Comparison of ENCODE assay signal across 20 cellular contexts in the genomic region with DNA sequence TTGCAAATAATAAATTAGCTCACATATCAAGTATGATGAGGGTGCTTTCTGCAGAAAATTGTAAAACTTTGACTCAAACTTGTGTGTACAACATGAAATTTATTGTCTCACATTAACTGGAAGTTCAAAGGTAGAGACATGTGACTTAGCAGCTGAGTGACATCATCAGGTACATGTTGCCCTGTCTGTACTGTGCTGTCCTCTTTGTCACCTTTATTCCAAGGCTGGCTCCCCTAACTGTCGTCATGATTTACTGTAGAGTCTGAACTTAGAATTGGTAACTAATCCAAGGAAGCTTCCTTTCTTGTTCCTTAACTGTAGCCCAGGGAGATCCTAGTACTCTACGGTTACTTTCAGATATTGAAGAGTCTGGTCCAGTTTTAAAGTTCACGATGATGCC.
"Had no signal": no experiment of that assay in that cellular context is flagged by ENCODE, and none has a peak within 500 bp of the region (broad histone marks: within the 10 kb centered on the region; RNA-seq: fewer than 3 reads in every experiment).

No MANE protein-coding gene starts in this region.

- H3K4me2 ChIP-seq: KMS-11 had no signal

- FAIRE-seq: HTR-8/SVneo, RCC 7860 had no signal

- H3K9ac ChIP-seq: KMS-11 had no signal

- H3K27me3 ChIP-seq: SJSA1 had no signal

- H3K4me3 ChIP-seq: SJSA1, SK-N-MC had no signal

- H3K27ac ChIP-seq: HL-60, KMS-11, SJSA1, SK-N-MC had no signal

- DNase-seq: Kasumi-1, MM.1S, NCI-H1105, NCI-H1417, NCI-H1436 treated with DMSO at 0.1 percent for 48 hours, NCI-H1694, NCI-H187 treated with DMSO at 0.1 percent for 48 hours, NCI-H2029 treated with DMSO at 0.1 percent for 48 hours, NCI-H2171 treated with DMSO at 0.1 percent for 48 hours, NCI-H524, NCI-H69, NCI-H774, Right ventricle myocardium superior, SIG-M5 had no signal

- H3K9me3 ChIP-seq: SJSA1 had no signal
